1 cellular context compared by ENCODE assay signal in genomic region chr22:20409385-20409784, GRCh38.
TF ChIP-seq lines count a peak whose summit lies in the region.
"Not testable (repeated sequence)": the region's sequence is repeated elsewhere in the genome, so short reads cannot be mapped to it uniquely, and the experiment has no call there.

No MANE protein-coding gene starts in this region.

TF ChIP-seq in K562, 482 proteins besides CTCF, POLR2A, EP300 and RAD21 (continued from another document):
- TF ChIP-seq TCF15 (CRISPR knock-in tag; IDR thresholded peaks at IDR 0.05) (0 out of 2 replicates have a peak, but pooled peaks have one; percentile 28), SP1 (CRISPR knock-in tag; IDR thresholded peaks at IDR 0.05) (0 out of 2 replicates have a peak, but pooled peaks have one; percentile 11), ARID3B (CRISPR knock-in tag; IDR thresholded peaks at IDR 0.05; ENCODE audit: borderline replicate concordance) (0 out of 2 replicates have a peak, but pooled peaks have one; percentile 49), NCOA4 (IDR thresholded peaks at IDR 0.05; ENCODE audit: partially characterized antibody) (peak; percentile 75), HDAC2 (IDR thresholded peaks at IDR 0.05) (0 out of 2 replicates have a peak, but pooled peaks have one; percentile 42), BHLHE40 (IDR thresholded peaks at IDR 0.05; ENCODE audit: low read length) (0 out of 2 replicates have a peak, but pooled peaks have one; percentile 31), FOXK2 (conservative IDR thresholded peaks at IDR 0.05 in 1 of 2, IDR thresholded peaks at IDR 0.05 in 1 of 2; ENCODE audit: low read depth in 2 of 2) (peak; percentile 35 to 40; a peak in 1 of 4 replicates), HLTF (IDR thresholded peaks at IDR 0.05) (peak; percentile 37; the same call in 1 of the 2 replicates), SMARCE1 (IDR thresholded peaks at IDR 0.05) (peak; percentile 76; the same call in 1 of the 2 replicates), FOSL1 (tag; conservative IDR thresholded peaks at IDR 0.05) (peak; percentile 85), SMARCA5 (IDR thresholded peaks at IDR 0.05) (peak; percentile 78; the same call in 1 of the 2 replicates), E2F4 (CRISPR knock-in tag; IDR thresholded peaks at IDR 0.05; ENCODE audit: low read depth) (0 out of 2 replicates have a peak, but pooled peaks have one; percentile 28), ZNF707 (CRISPR knock-in tag; conservative IDR thresholded peaks at IDR 0.05) (peak; percentile 63; the same call in 1 of the 2 replicates), SMARCC2 (IDR thresholded peaks at IDR 0.05; ENCODE audit: low read depth) (0 out of 2 replicates have a peak, but pooled peaks have one; percentile 32), ZBTB2 (IDR thresholded peaks at IDR 0.05) (0 out of 2 replicates have a peak, but pooled peaks have one; percentile 40), ELF4 (CRISPR knock-in tag; IDR thresholded peaks at IDR 0.05) (0 out of 2 replicates have a peak, but pooled peaks have one; percentile 41), JUND (IDR thresholded peaks at IDR 0.05; ENCODE audit: borderline replicate concordance, low read depth, low read length) (peak; percentile 80; the same call in 1 of the 2 replicates), JUND (tag; IDR thresholded peaks at IDR 0.05; ENCODE audit: borderline replicate concordance, low read depth, low read length) (peak; percentile 64; the same call in 1 of the 3 replicates), TRIM28 (IDR thresholded peaks at IDR 0.05) (peak; percentile 50; the same call in 1 of the 2 replicates), YY1 (IDR thresholded peaks at IDR 0.05; ENCODE audit: borderline replicate concordance in 1 of 3, control insufficient read depth in 1 of 3, extremely low read depth in 1 of 3, insufficient read depth in 3 of 3, insufficient read length in 1 of 3, insufficient replicate concordance in 2 of 3, low read depth in 1 of 3, low read length in 2 of 3) (peak in 1 of 3 experiments; percentile 50), CXXC5 (CRISPR knock-in tag; IDR thresholded peaks at IDR 0.05) (0 out of 2 replicates have a peak, but pooled peaks have one; percentile 19), ARNT (IDR thresholded peaks at IDR 0.05) (peak in 1 of 2 experiments; percentile 78; a peak in 1 of 4 replicates), ARHGAP35 (IDR thresholded peaks at IDR 0.05; ENCODE audit: partially characterized antibody) (peak; percentile 72), MYNN (IDR thresholded peaks at IDR 0.05) (0 out of 2 replicates have a peak, but pooled peaks have one; percentile 21), ZBTB26 (CRISPR knock-in tag; IDR thresholded peaks at IDR 0.05) (0 out of 2 replicates have a peak, but pooled peaks have one; percentile 76), ZNF398 (CRISPR knock-in tag; IDR thresholded peaks at IDR 0.05) (0 out of 2 replicates have a peak, but pooled peaks have one; percentile 23), NRF1 (conservative IDR thresholded peaks at IDR 0.05 in 1 of 2, IDR thresholded peaks at IDR 0.05 in 1 of 2) (0 out of 4 replicates have a peak, but pooled peaks of 1 of the 2 experiments have one; percentile 12), ZNF121 (CRISPR knock-in tag; conservative IDR thresholded peaks at IDR 0.05) (peak; percentile 6; the same call in 1 of the 2 replicates), HBP1 (CRISPR knock-in tag; IDR thresholded peaks at IDR 0.05) (0 out of 2 replicates have a peak, but pooled peaks have one; percentile 13), EHMT2 (IDR thresholded peaks at IDR 0.05) (0 out of 2 replicates have a peak, but pooled peaks have one; percentile 55), JUN (IDR thresholded peaks at IDR 0.05; ENCODE audit: borderline replicate concordance, low read depth, low read length) (peak; percentile 84; the same call in 1 of the 2 replicates)
- TF ChIP-seq MYNN (CRISPR knock-in tag; IDR thresholded peaks at IDR 0.05); JUN (CRISPR knock-in tag; IDR thresholded peaks at IDR 0.05; ENCODE audit: borderline replicate concordance): not testable (repeated sequence)
